In the genomic region with DNA sequence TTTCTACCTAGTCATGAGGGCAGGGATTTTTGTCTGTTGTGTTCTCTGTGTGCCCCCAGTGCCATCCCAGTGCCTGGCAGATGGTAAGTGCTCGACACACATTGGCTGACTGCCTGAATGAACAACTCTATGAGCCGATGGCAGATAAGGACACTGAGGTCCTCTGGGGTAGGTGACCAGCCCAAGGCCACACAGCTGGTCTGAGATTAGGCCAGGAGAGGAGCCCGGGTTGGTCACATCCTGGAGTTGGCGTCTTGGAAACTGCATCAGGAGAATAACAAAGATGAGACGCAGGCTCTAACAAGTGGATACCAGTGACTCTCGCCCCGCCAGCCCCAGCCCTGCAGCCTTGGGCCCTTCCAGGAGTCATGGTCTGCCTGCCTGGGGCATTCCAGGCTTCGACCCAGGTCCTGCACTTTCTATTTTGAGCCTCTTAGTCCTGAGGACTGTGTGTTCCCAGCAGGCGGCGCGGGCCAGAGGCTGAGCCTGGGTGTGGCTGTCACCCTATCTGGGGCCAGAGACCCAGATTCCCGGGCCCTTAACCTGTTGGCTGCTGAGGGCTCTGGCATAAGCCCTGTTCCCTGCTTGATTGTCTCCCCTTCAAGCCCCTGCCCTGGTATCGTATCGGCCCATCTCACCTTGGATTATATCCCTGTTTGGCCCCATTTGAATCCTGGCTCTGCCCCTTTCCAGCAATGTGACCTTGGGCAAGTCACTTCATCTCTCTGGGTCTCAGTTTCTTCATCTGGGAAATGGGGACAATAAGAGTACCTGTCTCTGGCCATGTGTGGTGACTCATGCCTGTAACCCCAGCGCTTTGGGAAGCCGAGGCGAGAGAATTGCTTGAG, we compare ENCODE assay signal across 8 cellular contexts.
DNase-seq lines count a peak whose midpoint lies in the region; ATAC-seq lines count a peak whose summit lies in the region.

No MANE protein-coding gene starts in this region.

- ATAC-seq in Right ventricle myocardium inferior (peak; percentile 86), aorta (ENCODE audit: low FRiP score) (peak; percentile 68), HG03469 (IDR thresholded peaks at IDR 0.05; ENCODE audit: unreplicated experiment) (no peak), GM18870 (IDR thresholded peaks at IDR 0.05; ENCODE audit: unreplicated experiment) (no peak)

- H3K4me1 ChIP-seq in esophagus (ENCODE audit: control insufficient read depth in 2 of 2, insufficient read depth in 2 of 2, low read length in 1 of 2) (peaks cover 0 to 18% of the 10 kb centered on the region in 2 donors), aorta (ENCODE audit: control insufficient read depth in 1 of 2, insufficient read depth in 2 of 2, low read length in 2 of 2) (no peaks in the 10 kb centered on the region)

- H3K9me3 ChIP-seq in esophagus (ENCODE audit: control insufficient read depth in 2 of 2, insufficient read depth in 1 of 2, low read depth in 1 of 2, low read length in 1 of 2) (no peaks in the 10 kb centered on the region), aorta (ENCODE audit: control insufficient read depth, low read length) (no peaks in the 10 kb centered on the region)

- WGBS in esophagus, 2 donors, result 52 to 53% methylated on average over 17 of the region's 17 CpGs
- 42 to 44% methylated on average over 17 of the region's 17 CpGs for WGBS in aorta, 2 donors

- intact Hi-C loops in Right ventricle myocardium inferior (cut with DNase I), result loop anchor here (1.0 to 5.0 kb wide), 3 partner anchors 67 to 118 kb away; no protein-coding TSS in a partner anchor
- intact Hi-C loops in cardiac septum (cut with DNase I), result loop anchor here (2.0 to 5.0 kb wide), 3 partner anchors 52 to 100 kb away; a partner anchor contains a TSS
- intact Hi-C loops in aorta (cut with DNase I), result loop anchor here in 1 of 2 donors (10.0 kb wide), 1 partner anchor 84 kb away; a partner anchor contains a TSS

- H3K4me3 ChIP-seq in esophagus (ENCODE audit: low read depth in 1 of 2, low read length in 2 of 2) (no peak overlapping the region), aorta (ENCODE audit: low read length in 2 of 2) (no peak overlapping the region)

- H3K27ac ChIP-seq in esophagus (ENCODE audit: low read depth in 2 of 2, low read length in 1 of 2), result peak overlapping the region; percentile 26 to 28
- H3K27ac ChIP-seq in aorta (ENCODE audit: low read depth in 1 of 2, low read length in 2 of 2), result peak overlapping the region in 1 of 2 donors; percentile 55

- H3K36me3 ChIP-seq in esophagus (ENCODE audit: control insufficient read depth in 2 of 2, insufficient read depth in 2 of 2, low read length in 1 of 2) (no peaks in the 10 kb centered on the region), aorta (ENCODE audit: control insufficient read depth in 1 of 2, insufficient read depth in 2 of 2, low read length in 1 of 2) (no peaks in the 10 kb centered on the region)

- H3K27me3 ChIP-seq in esophagus (ENCODE audit: control insufficient read depth in 1 of 2, insufficient read depth in 2 of 2, low read length in 2 of 2) (no peaks in the 10 kb centered on the region), aorta (ENCODE audit: control insufficient read depth in 1 of 2, insufficient read depth in 2 of 2, low read length in 1 of 2) (no peaks in the 10 kb centered on the region)

- DNase-seq in Right ventricle myocardium inferior (ENCODE audit: missing footprints), result peak; percentile 87
- DNase-seq in cardiac septum (ENCODE audit: low spot score), result no peak
- DNase-seq in mucosa of gallbladder (ENCODE audit: low spot score), result peak; percentile 63
- peak; percentile 82 to 92 for DNase-seq in aorta
- DNase-seq in D341Med (ENCODE audit: low spot score), result no peak

Comparison
In these comparisons a context has a peak if more than half of its experiments do, and no peak if none do; other contexts are left out.
1. DNase-seq: peak in Right ventricle myocardium inferior (single experiment), mucosa of gallbladder (single experiment) and aorta (2 of 2); none in cardiac septum (single experiment) and D341Med (single experiment).
2. ATAC-seq: peak in Right ventricle myocardium inferior (single experiment) and aorta (single experiment); none in HG03469 (single experiment) and GM18870 (single experiment).